Comparison of ENCODE assay signal across 8 cellular contexts in genomic region chr17:35241520-35241919, GRCh38. TPM values are rescaled to one million over a fixed set of nuclear protein-coding genes. Genes with fewer than 3 reads are reported as not detected.
DNase-seq lines count a peak whose midpoint lies in the region; ATAC-seq and TF ChIP-seq lines count a peak whose summit lies in the region.

No MANE protein-coding gene starts in this region.

- no peak overlapping the region for H3T11ph ChIP-seq in H9 (ENCODE audit: low read length)

- H3K4me1 Mint-ChIP-seq in H9, result peaks cover 17 to 21% of the 10 kb centered on the region in 2 experiments
- peaks cover 9% of the 10 kb centered on the region for H3K4me1 Mint-ChIP-seq in glutamatergic neuron (ENCODE audit: low read depth, unreplicated experiment)

- H4K5ac ChIP-seq in H9 (ENCODE audit: insufficient read length, low read depth, low read length), result no peak overlapping the region

- no peak overlapping the region for H2BK120ac ChIP-seq in H9 (ENCODE audit: low read depth, low read length, poor library complexity, severe bottlenecking)

- H3K79me2 ChIP-seq in H9 (ENCODE audit: insufficient read depth, low read length), result no peaks in the 10 kb centered on the region

- H3K4me3 Mint-ChIP-seq in H9 (peak overlapping the region; percentile 91 to 93), glutamatergic neuron (ENCODE audit: unreplicated experiment) (peak overlapping the region; percentile 96)

- H3K9me3 Mint-ChIP-seq in H9, result no peaks in the 10 kb centered on the region
- H3K9me3 Mint-ChIP-seq in glutamatergic neuron (ENCODE audit: unreplicated experiment), result no peaks in the 10 kb centered on the region

- H3K27me3 Mint-ChIP-seq in H9 (ENCODE audit: low read depth) (peaks cover 12% of the 10 kb centered on the region), glutamatergic neuron (ENCODE audit: unreplicated experiment) (peaks cover 7% of the 10 kb centered on the region)

- no peak overlapping the region for H2BK5ac ChIP-seq in H9 (ENCODE audit: insufficient read length, low read length)

- H2BK12ac ChIP-seq in H9 (ENCODE audit: insufficient read length, low read depth, low read length), result no peak overlapping the region

- peak overlapping the region; percentile 72 for H3K4me2 ChIP-seq in H9 (ENCODE audit: insufficient read depth, insufficient read length, low read length)

- H3K79me1 ChIP-seq in H9 (ENCODE audit: insufficient read depth, low read depth, low read length, poor library complexity, severe bottlenecking), result no peaks in the 10 kb centered on the region

- H3K23me2 ChIP-seq in H9 (ENCODE audit: insufficient read length, low read depth, low read length, poor library complexity, severe bottlenecking), result peaks cover 10% of the 10 kb centered on the region

- no peaks in the 10 kb centered on the region for H3K9me3 ChIP-seq in H9 (ENCODE audit: control insufficient read depth, low read depth, low read length)

- H3K36me3 Mint-ChIP-seq in H9 (ENCODE audit: insufficient read depth in 1 of 3, low read depth in 3 of 3) (0 out of 7 replicates have a peak, but pooled peaks cover 0 to 2% (median 0%) of the 10 kb centered on the region in 3 experiments), glutamatergic neuron (ENCODE audit: unreplicated experiment) (no peaks in the 10 kb centered on the region)

- H3K9ac ChIP-seq in H9 (ENCODE audit: extremely low read depth, insufficient read length, low read length), result no peak overlapping the region

- no peak overlapping the region for H3K23ac ChIP-seq in H9 (ENCODE audit: insufficient read length, low read depth, low read length)

- no peak overlapping the region for H2AFZ ChIP-seq in H9 (ENCODE audit: low read length)

- H4K20me1 ChIP-seq in H9 (ENCODE audit: control insufficient read depth, insufficient read depth, insufficient read length), result no peaks in the 10 kb centered on the region

- H3K56ac ChIP-seq in H9 (ENCODE audit: insufficient read length, low read depth, low read length), result no peak overlapping the region

- H3K14ac ChIP-seq in H9 (ENCODE audit: insufficient read depth, low read length), result no peak overlapping the region

- H3K4me1 ChIP-seq in H9 (ENCODE audit: insufficient read depth, low read length), result peaks cover 3% of the 10 kb centered on the region; the same call in 1 of the 2 replicates

- H3K4ac ChIP-seq in H9 (ENCODE audit: low read depth, low read length), result no peak overlapping the region

- no peaks in the 10 kb centered on the region for H3K27me3 ChIP-seq in H9 (ENCODE audit: insufficient read depth, low read length)

- no peak overlapping the region for H2BK20ac ChIP-seq in H9 (ENCODE audit: low read depth, low read length, poor library complexity, severe bottlenecking)

- no peak overlapping the region for H3K27ac ChIP-seq in H9 (ENCODE audit: insufficient read length, low read depth, low read length)

- TF ChIP-seq CTCF in H9 (conservative IDR thresholded peaks at IDR 0.05) (no peak), glutamatergic neuron (IDR thresholded peaks at IDR 0.05; ENCODE audit: partially characterized antibody, unreplicated experiment) (no peak)

- H3K18ac ChIP-seq in H9 (ENCODE audit: insufficient read length, low read depth, low read length), result no peak overlapping the region

- no peak overlapping the region for H4K8ac ChIP-seq in H9 (replicated peaks; ENCODE audit: insufficient read length, low read depth, low read length)

- no peak for ATAC-seq in HG02885 (IDR thresholded peaks at IDR 0.05; ENCODE audit: poor library complexity, unreplicated experiment)

- H3K27ac Mint-ChIP-seq in H9 (peak overlapping the region in 1 of 3 experiments; percentile 53; a peak in 1 of 7 replicates), glutamatergic neuron (ENCODE audit: unreplicated experiment) (no peak overlapping the region)

- DNase-seq in H9, result peak; percentile 36
- peak; percentile 68 for DNase-seq in activated T-cell treated with anti-CD3 and anti-CD28 coated beads, Interleukin-2, amount 50 U/mL, for 1 hour
- no peak for DNase-seq in glutamatergic neuron
- DNase-seq in stimulated activated CD4-positive, alpha-beta T cell treated with anti-CD3 and anti-CD28 coated beads, Interleukin-2, amount 100 ng/mL, for 4 hours (ENCODE audit: low read depth), result peak; percentile 44
- no peak for DNase-seq in DMS114 treated with DMSO at 0.1 percent for 48 hours (lab: John Stamatoyannopoulos, UW; ENCODE audit: unreplicated experiment)
- DNase-seq in NCI-H69 (lab: John Stamatoyannopoulos, UW), result no peak
- DNase-seq in germinal center (ENCODE audit: low spot score), result no peak

- H2BK15ac ChIP-seq in H9 (ENCODE audit: low read depth, low read length), result no peak overlapping the region

- H2AK5ac ChIP-seq in H9 (ENCODE audit: insufficient read length, low read length), result no peak overlapping the region

- WGBS in H9 (ENCODE audit: extremely low coverage, insufficient read length, low lambda C conversion rate), result no CpG with 5 or more reads among the region's 19 CpGs

- no peak overlapping the region for H4K91ac ChIP-seq in H9 (ENCODE audit: insufficient read length, low read depth, low read length)

RNA-seq across cellular contexts. Expression of gene SLFN5, which starts 1.4 kb away (rescaled TPM):
- 2.9 and 3.5 TPM in 2 replicates for total RNA-seq in H9 (2021)
- total RNA-seq in glutamatergic neuron (ENCODE audit: unreplicated experiment), result 16.8 TPM

RNA-seq across cellular contexts. Expression of gene SLC35G3, which starts 47.3 kb away (rescaled TPM):
- total RNA-seq in H9 (2021) (not detected in 2 replicates), glutamatergic neuron (ENCODE audit: unreplicated experiment) (not detected)

Comparison
In these comparisons a context has a peak if more than half of its experiments do, and no peak if none do; other contexts are left out.
1. DNase-seq: peak in H9 (single experiment), activated T-cell treated with anti-CD3 and anti-CD28 coated beads, Interleukin-2, amount 50 U/mL, for 1 hour (single experiment) and stimulated activated CD4-positive, alpha-beta T cell treated with anti-CD3 and anti-CD28 coated beads, Interleukin-2, amount 100 ng/mL, for 4 hours (single experiment); none in glutamatergic neuron (single experiment), DMS114 treated with DMSO at 0.1 percent for 48 hours (single experiment), NCI-H69 (single experiment) and germinal center (single experiment).